Comparison of ENCODE assay signal across 14 cellular contexts in the genomic region with DNA sequence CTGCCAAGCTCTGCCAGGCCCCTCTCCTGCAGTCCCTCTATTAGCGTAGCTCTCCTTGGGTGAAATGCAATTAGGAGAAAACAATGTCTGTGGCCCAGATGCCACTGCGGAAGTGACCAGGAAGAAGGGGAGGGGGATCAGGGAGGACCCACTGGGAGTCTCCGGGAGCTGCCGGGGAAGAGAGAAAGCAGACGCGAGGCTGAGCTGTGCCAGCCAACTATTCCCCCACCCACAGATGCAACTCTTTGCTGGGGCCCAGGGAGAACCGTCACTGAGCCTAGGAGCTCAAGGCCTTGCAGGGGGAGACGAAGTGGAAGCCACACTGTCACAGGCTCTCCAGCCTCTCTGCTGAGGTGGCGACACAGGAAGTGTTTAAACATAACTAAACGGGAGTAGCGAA.
DNase-seq lines count a peak whose midpoint lies in the region; TF ChIP-seq lines count a peak whose summit lies in the region.
"Had no signal": no experiment of that assay in that cellular context is flagged by ENCODE, and none has a peak within 500 bp of the region (broad histone marks: within the 10 kb centered on the region; RNA-seq: fewer than 3 reads in every experiment).

No MANE protein-coding gene starts in this region.

- peak overlapping the region; percentile 91 for H2AFZ ChIP-seq in neural progenitor cell (replicated peaks)

- H3K36me3 ChIP-seq in KOPT-K1 (ENCODE audit: insufficient read depth, low read length), result no peaks in the 10 kb centered on the region
- H3K36me3 ChIP-seq in neural progenitor cell, result no peaks in the 10 kb centered on the region

- H3K4me1 ChIP-seq in neural progenitor cell, result peaks cover 12% of the 10 kb centered on the region

- H3K9me3 Mint-ChIP-seq in brain, result peaks cover 1 to 10% (median 4%) of the 10 kb centered on the region in 5 experiments
- H3K9me3 Mint-ChIP-seq in neural progenitor cell, result peaks cover 19% of the 10 kb centered on the region
- H3K9me3 Mint-ChIP-seq: activated CD4-positive, alpha-beta memory T cell treated with anti-CD3 and anti-CD28 coated beads, Interleukin-2, amount 10 ng/mL, durations not matched to agents 7 days and 5 days had no signal

- H3K9ac ChIP-seq in neural progenitor cell, result no peak overlapping the region

- TF ChIP-seq CTCF in brain (conservative IDR thresholded peaks at IDR 0.05) (no peak), neural progenitor cell (IDR thresholded peaks at IDR 0.05) (no peak), GM10266 (IDR thresholded peaks at IDR 0.05; ENCODE audit: control insufficient read depth, insufficient read depth, low read depth, missing control alignments) (no peak)

- peaks cover 5% of the 10 kb centered on the region for H3K27me3 Mint-ChIP-seq in brain
- H3K27me3 Mint-ChIP-seq in neural progenitor cell (ENCODE audit: insufficient read depth, low read depth), result peaks cover 8% of the 10 kb centered on the region
- H3K27me3 Mint-ChIP-seq: activated CD4-positive, alpha-beta memory T cell treated with anti-CD3 and anti-CD28 coated beads, Interleukin-2, amount 10 ng/mL, durations not matched to agents 7 days and 5 days had no signal

- H3K27ac ChIP-seq in KOPT-K1 (ENCODE audit: low read depth, low read length, poor library complexity, severe bottlenecking) (peak overlapping the region; percentile 65), neural progenitor cell (no peak overlapping the region)

- H3K27me3 ChIP-seq in neural progenitor cell, result no peaks in the 10 kb centered on the region

- no peaks in the 10 kb centered on the region for H3K9me3 ChIP-seq in KOPT-K1 (ENCODE audit: insufficient read depth, low read length, poor library complexity, severe bottlenecking)
- H3K9me3 ChIP-seq in neural progenitor cell (ENCODE audit: low read depth), result no peaks in the 10 kb centered on the region

- H3K4me3 Mint-ChIP-seq in brain (no peak overlapping the region), neural progenitor cell (no peak overlapping the region)
- H3K4me3 Mint-ChIP-seq: activated CD4-positive, alpha-beta memory T cell treated with anti-CD3 and anti-CD28 coated beads, Interleukin-2, amount 10 ng/mL, durations not matched to agents 7 days and 5 days had no signal

- DNase-seq in NCI-H2029 (lab: John Stamatoyannopoulos, UW) (peak; percentile 34), NCI-H2029 treated with DMSO at 0.1 percent for 48 hours (lab: John Stamatoyannopoulos, UW) (no peak), neural progenitor cell (ENCODE audit: low spot score) (peak; percentile 22), activated T-cell treated with anti-CD3 and anti-CD28 coated beads for 4 hours (no peak), GM10266 (ENCODE audit: extremely low spot score) (no peak)
- DNase-seq in stimulated activated CD4-positive, alpha-beta T cell treated with anti-CD3 and anti-CD28 coated beads, Interleukin-2, amount 100 ng/mL, for 24 hours, result no peak
- DNase-seq: activated CD4-positive, alpha-beta memory T cell treated with anti-CD3 and anti-CD28 coated beads, Interleukin-2, amount 10 ng/mL, durations not matched to agents 7 days and 5 days; aorta; CD8-positive, alpha-beta memory T cell; NCI-H2107; posterior cingulate gyrus; T-helper 9 cell had no signal

- H3K4me1 Mint-ChIP-seq in brain (peaks cover 20% of the 10 kb centered on the region), neural progenitor cell (peaks cover 14% of the 10 kb centered on the region)
- H3K4me1 Mint-ChIP-seq: CD8-positive, alpha-beta memory T cell had no signal

- H3K36me3 Mint-ChIP-seq in brain (no peaks in the 10 kb centered on the region), neural progenitor cell (no peaks in the 10 kb centered on the region)

- no peak overlapping the region for H3K4me2 ChIP-seq in neural progenitor cell

- no peaks in the 10 kb centered on the region for H3K79me2 ChIP-seq in neural progenitor cell (ENCODE audit: low read depth)

- H4K20me1 ChIP-seq in neural progenitor cell (ENCODE audit: low read depth), result no peaks in the 10 kb centered on the region

- peak overlapping the region in 3 of 5 experiments; percentile 30 to 84 (median 79) for H3K27ac Mint-ChIP-seq in brain
- H3K27ac Mint-ChIP-seq in neural progenitor cell, result no peak overlapping the region
- H3K27ac Mint-ChIP-seq: activated CD4-positive, alpha-beta memory T cell treated with anti-CD3 and anti-CD28 coated beads, Interleukin-2, amount 10 ng/mL, durations not matched to agents 7 days and 5 days; CD8-positive, alpha-beta memory T cell had no signal

- H3K4me3 ChIP-seq in neural progenitor cell, result no peak overlapping the region

- no peaks in the 10 kb centered on the region for H3F3A ChIP-seq in neural progenitor cell (ENCODE audit: low read depth)

Comparison
In these comparisons a context has a peak if more than half of its experiments do, and no peak if none do; other contexts are left out.
1. DNase-seq: peak in NCI-H2029 (single experiment) and neural progenitor cell (single experiment); none in NCI-H2029 treated with DMSO at 0.1 percent for 48 hours (single experiment), activated T-cell treated with anti-CD3 and anti-CD28 coated beads for 4 hours (single experiment), GM10266 (single experiment) and stimulated activated CD4-positive, alpha-beta T cell treated with anti-CD3 and anti-CD28 coated beads, Interleukin-2, amount 100 ng/mL, for 24 hours (0 of 2).